In the genomic region with DNA sequence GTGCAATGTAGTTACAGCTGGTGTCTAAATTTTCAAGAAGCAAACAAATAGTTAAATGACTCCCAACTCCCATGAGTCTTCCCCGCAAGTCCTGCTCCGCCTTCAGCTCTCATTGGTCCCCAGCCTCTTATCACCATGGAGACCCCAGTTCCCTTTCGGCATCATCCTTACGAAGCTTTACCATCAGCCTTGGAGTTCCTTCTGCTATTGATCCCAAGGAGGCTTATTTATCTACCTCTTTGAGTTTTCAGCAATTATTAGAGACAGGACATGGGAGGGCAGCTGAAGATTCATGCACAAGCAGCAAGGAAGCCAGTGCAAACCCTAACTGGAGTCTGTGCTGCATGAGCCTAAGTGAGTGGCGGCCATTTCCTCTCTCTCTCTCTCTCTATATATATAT, we compare ENCODE assay signal across 20 cellular contexts. TPM values are rescaled to one million over a fixed set of nuclear protein-coding genes. Genes with fewer than 3 reads are reported as not detected.
"Had no signal": no experiment of that assay in that cellular context is flagged by ENCODE, and none has a peak within 500 bp of the region (broad histone marks: within the 10 kb centered on the region; RNA-seq: fewer than 3 reads in every experiment).

No MANE protein-coding gene starts in this region.

- H3K4me1 ChIP-seq: adrenal gland, spleen, upper lobe of left lung had no signal

- H3K27ac ChIP-seq: adrenal gland, spleen, thoracic aorta, upper lobe of left lung, VCaP had no signal

- H3K36me3 ChIP-seq: adrenal gland, spleen, thoracic aorta, upper lobe of left lung had no signal

- H3K27ac Mint-ChIP-seq: activated naive CD4-positive, alpha-beta T cell treated with anti-CD3 and anti-CD28 coated beads, Interleukin-2, amount 50 U/mL, for 72 hours; activated T-helper 1 cell treated with anti-CD3 and anti-CD28 coated beads, Interleukin-12 subunit alpha, Interleukin-12 subunit beta, Interleukin-2, Interleukin-4 antibody, amounts not matched to agents 30 ng/mL and 10 ng/mL and 1 ng/mL, durations not matched to agents 14 hours and 24 hours and 36 hours; effector memory CD8-positive, alpha-beta T cell; natural killer cell; stimulated activated memory B cell treated with anti-CD40 and anti-IgM and Interleukin-4, amounts not matched to agents 10 μg/mL and 1 μg/mL and 100 μg/mL, for 72 hours had no signal

- H3K4me3 ChIP-seq: adrenal gland, spleen, thoracic aorta, upper lobe of left lung had no signal

- H3K9me3 Mint-ChIP-seq: activated naive CD4-positive, alpha-beta T cell treated with anti-CD3 and anti-CD28 coated beads, Interleukin-2, amount 50 U/mL, for 72 hours; activated T-helper 1 cell treated with anti-CD3 and anti-CD28 coated beads, Interleukin-12 subunit alpha, Interleukin-12 subunit beta, Interleukin-2, Interleukin-4 antibody, amounts not matched to agents 30 ng/mL and 10 ng/mL and 1 ng/mL, durations not matched to agents 14 hours and 24 hours and 36 hours; effector memory CD8-positive, alpha-beta T cell; natural killer cell; stimulated activated memory B cell treated with anti-CD40 and anti-IgM and Interleukin-4, amounts not matched to agents 10 μg/mL and 1 μg/mL and 100 μg/mL, for 72 hours had no signal

- H3K36me3 Mint-ChIP-seq: activated naive CD4-positive, alpha-beta T cell treated with anti-CD3 and anti-CD28 coated beads, Interleukin-2, amount 50 U/mL, for 72 hours; natural killer cell; stimulated activated memory B cell treated with anti-CD40 and anti-IgM and Interleukin-4, amounts not matched to agents 10 μg/mL and 1 μg/mL and 100 μg/mL, for 72 hours had no signal

- H3K27me3 ChIP-seq: adrenal gland, upper lobe of left lung had no signal

- H3K4me3 Mint-ChIP-seq: activated T-helper 1 cell treated with anti-CD3 and anti-CD28 coated beads, Interleukin-12 subunit alpha, Interleukin-12 subunit beta, Interleukin-2, Interleukin-4 antibody, amounts not matched to agents 30 ng/mL and 10 ng/mL and 1 ng/mL, durations not matched to agents 14 hours and 24 hours and 36 hours; effector memory CD8-positive, alpha-beta T cell; natural killer cell; stimulated activated memory B cell treated with anti-CD40 and anti-IgM and Interleukin-4, amounts not matched to agents 10 μg/mL and 1 μg/mL and 100 μg/mL, for 72 hours had no signal

- ATAC-seq: activated naive CD4-positive, alpha-beta T cell treated with anti-CD3 and anti-CD28 coated beads, Interleukin-2, amount 50 U/mL, for 72 hours; effector memory CD8-positive, alpha-beta T cell; left cardiac atrium; natural killer cell; stimulated activated memory B cell treated with anti-CD40 and anti-IgM and Interleukin-4, amounts not matched to agents 10 μg/mL and 1 μg/mL and 100 μg/mL, for 72 hours had no signal

- DNase-seq: activated CD4-positive, alpha-beta T cell treated with anti-CD3 and anti-CD28 coated beads, Interleukin-2, amount 50 U/mL, for 4 hours; activated CD4-positive, CD25-positive, alpha-beta regulatory T cell treated with anti-CD3 and anti-CD28 coated beads, Interleukin-2, amount 50 U/mL, for 72 hours; activated gamma-delta T cell treated with Interleukin-2 at 50 U/mL for 16 hours; activated T-cell treated with anti-CD3 and anti-CD28 coated beads for 4 hours; adrenal gland; dermis blood vessel endothelial cell; effector memory CD8-positive, alpha-beta T cell; foreskin fibroblast; left cardiac atrium; natural killer cell; spleen; stimulated activated CD4-positive, alpha-beta T cell treated with anti-CD3 and anti-CD28 coated beads, Interleukin-4, amount 100 ng/mL, for 4 hours; upper lobe of left lung had no signal

- H3K9me3 ChIP-seq: adrenal gland, spleen, thoracic aorta, upper lobe of left lung had no signal

RNA-seq across cellular contexts. Expression of gene KCNA2, which starts 12.3 kb away (rescaled TPM):
- total RNA-seq: dermis blood vessel endothelial cell, glomerular endothelial cell, renal cortical epithelial cell had no signal
